Comparison of ENCODE assay signal across 1 cellular context in the genomic region with DNA sequence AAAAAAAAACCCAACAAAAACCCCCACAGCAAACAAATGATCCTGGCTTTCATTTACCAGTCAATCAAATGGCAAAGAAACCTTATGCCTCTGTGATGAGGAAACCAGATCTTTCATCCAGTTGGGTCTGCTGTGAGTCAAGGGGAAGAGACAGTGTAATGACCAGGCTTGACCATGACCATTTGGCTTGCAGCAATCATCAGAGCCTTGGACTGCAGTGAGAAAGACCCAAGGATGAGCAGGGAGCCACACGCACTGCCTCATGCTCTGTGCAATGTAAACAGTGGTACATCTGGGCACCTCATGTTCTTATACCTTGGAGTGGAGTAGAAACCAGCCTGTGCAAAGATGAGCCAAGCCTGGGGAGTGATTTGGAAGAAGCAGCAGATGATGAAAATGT.
TF ChIP-seq lines count a peak whose summit lies in the region.

No MANE protein-coding gene starts in this region.

TF ChIP-seq in HEK293T, 16 proteins besides CTCF, POLR2A, EP300 and RAD21:
- TF ChIP-seq, protein P1, sequence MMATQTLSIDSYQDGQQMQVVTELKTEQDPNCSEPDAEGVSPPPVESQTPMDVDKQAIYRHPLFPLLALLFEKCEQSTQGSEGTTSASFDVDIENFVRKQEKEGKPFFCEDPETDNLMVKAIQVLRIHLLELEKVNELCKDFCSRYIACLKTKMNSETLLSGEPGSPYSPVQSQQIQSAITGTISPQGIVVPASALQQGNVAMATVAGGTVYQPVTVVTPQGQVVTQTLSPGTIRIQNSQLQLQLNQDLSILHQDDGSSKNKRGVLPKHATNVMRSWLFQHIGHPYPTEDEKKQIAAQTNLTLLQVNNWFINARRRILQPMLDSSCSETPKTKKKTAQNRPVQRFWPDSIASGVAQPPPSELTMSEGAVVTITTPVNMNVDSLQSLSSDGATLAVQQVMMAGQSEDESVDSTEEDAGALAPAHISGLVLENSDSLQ (IDR thresholded peaks at IDR 0.05) = no peak
